In the genomic region with DNA sequence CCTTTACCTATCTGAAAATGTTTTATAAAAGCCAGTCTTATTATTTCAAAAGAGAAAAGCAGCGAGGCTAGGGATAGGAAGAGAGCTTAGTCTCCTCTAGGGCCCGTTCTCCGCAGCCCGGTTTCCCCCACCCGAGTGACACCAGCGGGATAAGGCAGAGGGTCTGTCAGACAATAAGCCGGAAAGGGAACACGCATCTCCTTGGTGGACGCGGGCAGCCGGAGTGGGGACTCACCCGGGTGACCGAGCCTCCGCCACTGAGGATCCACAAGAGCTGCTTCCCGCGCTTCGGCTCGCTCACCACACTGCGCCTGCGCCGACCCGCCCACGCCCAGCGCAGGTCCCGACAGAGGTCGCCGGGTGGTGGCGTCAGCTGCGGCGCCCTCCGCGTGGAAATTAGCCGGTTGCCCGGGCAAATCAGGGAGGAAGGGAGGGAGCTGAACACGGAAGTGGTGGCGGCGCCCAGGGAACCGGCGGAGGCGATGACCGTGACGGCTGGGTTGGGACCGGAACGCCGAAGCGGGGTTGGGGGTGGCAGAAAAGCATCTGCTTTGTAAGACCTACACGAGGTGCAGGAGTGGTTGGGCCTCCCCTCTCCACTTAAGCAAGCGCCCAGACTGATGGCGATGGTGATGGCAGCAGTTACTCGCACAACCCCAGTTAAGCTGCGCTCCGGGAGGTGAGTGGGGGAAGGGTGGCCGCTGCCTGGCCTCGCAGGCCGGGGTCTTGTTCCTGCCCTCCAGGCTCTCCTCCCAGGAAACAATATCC, we compare ENCODE assay signal across 8 cellular contexts. TPM values are rescaled to one million over a fixed set of nuclear protein-coding genes. Genes with fewer than 3 reads are reported as not detected.
DNase-seq lines count a peak whose midpoint lies in the region; ATAC-seq and TF ChIP-seq lines count a peak whose summit lies in the region.

A gene with protein sequence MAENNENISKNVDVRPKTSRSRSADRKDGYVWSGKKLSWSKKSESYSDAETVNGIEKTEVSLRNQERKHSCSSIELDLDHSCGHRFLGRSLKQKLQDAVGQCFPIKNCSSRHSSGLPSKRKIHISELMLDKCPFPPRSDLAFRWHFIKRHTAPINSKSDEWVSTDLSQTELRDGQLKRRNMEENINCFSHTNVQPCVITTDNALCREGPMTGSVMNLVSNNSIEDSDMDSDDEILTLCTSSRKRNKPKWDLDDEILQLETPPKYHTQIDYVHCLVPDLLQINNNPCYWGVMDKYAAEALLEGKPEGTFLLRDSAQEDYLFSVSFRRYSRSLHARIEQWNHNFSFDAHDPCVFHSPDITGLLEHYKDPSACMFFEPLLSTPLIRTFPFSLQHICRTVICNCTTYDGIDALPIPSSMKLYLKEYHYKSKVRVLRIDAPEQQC (plus strand): TSS at position 444 of the 768 bp plus-strand sequence. CDS start 15,806 bp downstream, outside the sequence.
A gene with protein sequence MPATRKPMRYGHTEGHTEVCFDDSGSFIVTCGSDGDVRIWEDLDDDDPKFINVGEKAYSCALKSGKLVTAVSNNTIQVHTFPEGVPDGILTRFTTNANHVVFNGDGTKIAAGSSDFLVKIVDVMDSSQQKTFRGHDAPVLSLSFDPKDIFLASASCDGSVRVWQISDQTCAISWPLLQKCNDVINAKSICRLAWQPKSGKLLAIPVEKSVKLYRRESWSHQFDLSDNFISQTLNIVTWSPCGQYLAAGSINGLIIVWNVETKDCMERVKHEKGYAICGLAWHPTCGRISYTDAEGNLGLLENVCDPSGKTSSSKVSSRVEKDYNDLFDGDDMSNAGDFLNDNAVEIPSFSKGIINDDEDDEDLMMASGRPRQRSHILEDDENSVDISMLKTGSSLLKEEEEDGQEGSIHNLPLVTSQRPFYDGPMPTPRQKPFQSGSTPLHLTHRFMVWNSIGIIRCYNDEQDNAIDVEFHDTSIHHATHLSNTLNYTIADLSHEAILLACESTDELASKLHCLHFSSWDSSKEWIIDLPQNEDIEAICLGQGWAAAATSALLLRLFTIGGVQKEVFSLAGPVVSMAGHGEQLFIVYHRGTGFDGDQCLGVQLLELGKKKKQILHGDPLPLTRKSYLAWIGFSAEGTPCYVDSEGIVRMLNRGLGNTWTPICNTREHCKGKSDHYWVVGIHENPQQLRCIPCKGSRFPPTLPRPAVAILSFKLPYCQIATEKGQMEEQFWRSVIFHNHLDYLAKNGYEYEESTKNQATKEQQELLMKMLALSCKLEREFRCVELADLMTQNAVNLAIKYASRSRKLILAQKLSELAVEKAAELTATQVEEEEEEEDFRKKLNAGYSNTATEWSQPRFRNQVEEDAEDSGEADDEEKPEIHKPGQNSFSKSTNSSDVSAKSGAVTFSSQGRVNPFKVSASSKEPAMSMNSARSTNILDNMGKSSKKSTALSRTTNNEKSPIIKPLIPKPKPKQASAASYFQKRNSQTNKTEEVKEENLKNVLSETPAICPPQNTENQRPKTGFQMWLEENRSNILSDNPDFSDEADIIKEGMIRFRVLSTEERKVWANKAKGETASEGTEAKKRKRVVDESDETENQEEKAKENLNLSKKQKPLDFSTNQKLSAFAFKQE (minus strand): TSS at position 307 of the 768 bp plus-strand sequence. CDS start 312 bp downstream, outside the sequence.

- peak within 1 kb of the TSS; percentile 98 for H2AFZ ChIP-seq in DND-41 (ENCODE audit: low read depth, low read length)

- peak; percentile 91 for ATAC-seq in DND-41 (ENCODE audit: insufficient read depth, low read depth)
- ATAC-seq in GM21737 (IDR thresholded peaks at IDR 0.05; ENCODE audit: unreplicated experiment) = peak; percentile 92

- H3K9me3 ChIP-seq in DND-41 (ENCODE audit: insufficient read depth, low read length, severe bottlenecking) (no peaks in the 10 kb centered on the region), esophagus (ENCODE audit: control insufficient read depth in 2 of 2, insufficient read depth in 1 of 2, low read depth in 1 of 2, low read length in 1 of 2) (no peaks in the 10 kb centered on the region), mucosa of stomach (ENCODE audit: control insufficient read depth, low read length) (no peaks in the 10 kb centered on the region)

- peaks cover 18% of the 10 kb centered on the region; the same call in 1 of the 2 replicates for H4K20me1 ChIP-seq in DND-41 (ENCODE audit: insufficient read depth, low read length)

- H3K4me1 Mint-ChIP-seq in activated T-cell treated with anti-CD3 and anti-CD28 coated beads, Interleukin-2, amount 50 U/mL, for 24 hours (ENCODE audit: low read depth) = peaks cover 57% of the 10 kb centered on the region

- H3K9ac ChIP-seq in DND-41 (ENCODE audit: low read depth, low read length) = peak within 1 kb of the TSS; percentile 90
- peak within 1 kb of the TSS; percentile 80 for H3K9ac ChIP-seq in mucosa of stomach (ENCODE audit: low read length)

- peak within 1 kb of the TSS; percentile 97 for H3K4me3 Mint-ChIP-seq in activated T-cell treated with anti-CD3 and anti-CD28 coated beads, Interleukin-2, amount 50 U/mL, for 24 hours

- H3K36me3 ChIP-seq in DND-41 (ENCODE audit: insufficient read depth, low read length) (peaks cover 32% of the 10 kb centered on the region), esophagus (ENCODE audit: control insufficient read depth in 2 of 2, insufficient read depth in 2 of 2, low read length in 1 of 2) (no peaks in the 10 kb centered on the region), mucosa of stomach (ENCODE audit: control insufficient read depth, insufficient read depth, low read length) (no peaks in the 10 kb centered on the region)

- DNase-seq in DND-41 (peak; percentile 96), KG1 (lab: John Stamatoyannopoulos, UW) (peak; percentile 91)
- DNase-seq in activated T-cell treated with anti-CD3 and anti-CD28 coated beads, Interleukin-2, amount 50 U/mL, for 24 hours = peak; percentile 99
- DNase-seq in stimulated activated CD8-positive, alpha-beta memory T cell treated with anti-CD3 and anti-CD28 coated beads, Interleukin-4, amount 100 ng/mL, for 48 hours = peak; percentile 99

- 0% methylated on average over 55 of the region's 55 CpGs for WGBS in esophagus, 2 donors

- H3K79me2 ChIP-seq in DND-41 (ENCODE audit: insufficient read depth, low read length) = peaks cover 95% of the 10 kb centered on the region

- TF ChIP-seq CTCF in DND-41 (IDR thresholded peaks at IDR 0.05; ENCODE audit: borderline replicate concordance, extremely low read depth, low read length, poor library complexity, severe bottlenecking) = peak; percentile 18

- H3K27me3 Mint-ChIP-seq in activated T-cell treated with anti-CD3 and anti-CD28 coated beads, Interleukin-2, amount 50 U/mL, for 24 hours = no peaks in the 10 kb centered on the region

- peaks cover 55% of the 10 kb centered on the region for H3K4me1 ChIP-seq in DND-41 (ENCODE audit: insufficient read depth, low read length)
- no peaks in the 10 kb centered on the region for H3K4me1 ChIP-seq in esophagus (ENCODE audit: control insufficient read depth in 2 of 2, insufficient read depth in 2 of 2, low read length in 1 of 2)
- H3K4me1 ChIP-seq in mucosa of stomach (ENCODE audit: control insufficient read depth, insufficient read depth, low read length) = peaks cover 16% of the 10 kb centered on the region

- H3K27ac Mint-ChIP-seq in activated T-cell treated with anti-CD3 and anti-CD28 coated beads, Interleukin-2, amount 50 U/mL, for 24 hours = peak within 1 kb of the TSS; percentile 98

- no peaks in the 10 kb centered on the region for H3K9me3 Mint-ChIP-seq in activated T-cell treated with anti-CD3 and anti-CD28 coated beads, Interleukin-2, amount 50 U/mL, for 24 hours

- peak within 1 kb of the TSS; percentile 78 for H3K4me2 ChIP-seq in DND-41 (ENCODE audit: insufficient read depth, low read length)

- H3K27me3 ChIP-seq in DND-41 (ENCODE audit: insufficient read depth, low read length, poor library complexity) (no peaks in the 10 kb centered on the region), esophagus (ENCODE audit: control insufficient read depth in 1 of 2, insufficient read depth in 2 of 2, low read length in 2 of 2) (no peaks in the 10 kb centered on the region), mucosa of stomach (ENCODE audit: control insufficient read depth, insufficient read depth, low read length) (no peaks in the 10 kb centered on the region)

- H3K27ac ChIP-seq in DND-41 (ENCODE audit: low read length) (peak within 1 kb of the TSS; percentile 93), esophagus (ENCODE audit: low read depth in 2 of 2, low read length in 1 of 2) (peak within 1 kb of the TSS; percentile 76 to 91)

- H3K36me3 Mint-ChIP-seq in activated T-cell treated with anti-CD3 and anti-CD28 coated beads, Interleukin-2, amount 50 U/mL, for 24 hours (ENCODE audit: low read depth) = peaks cover 69% of the 10 kb centered on the region

- H3K4me3 ChIP-seq in DND-41 (ENCODE audit: low read depth in 1 of 2, low read length in 2 of 2) = peak within 1 kb of the TSS; percentile 57 to 92
- H3K4me3 ChIP-seq in esophagus (ENCODE audit: low read depth in 1 of 2, low read length in 2 of 2) = peak within 1 kb of the TSS; percentile 75 to 80
- H3K4me3 ChIP-seq in mucosa of stomach (ENCODE audit: low read length) = peak within 1 kb of the TSS; percentile 81

TF ChIP-seq in PFSK-1, 5 proteins besides CTCF, POLR2A, EP300 and RAD21 (continues in another document):
- TF ChIP-seq FOXP2 (optimal IDR thresholded peaks at IDR 0.05; ENCODE audit: borderline replicate concordance, extremely low read depth, extremely low read length, insufficient read depth) = peak; percentile 63

RNA-seq across cellular contexts. Expression of the first gene that starts in this region (rescaled TPM):
- 9.0 TPM for polyA plus RNA-seq in PFSK-1 (2012; ENCODE audit: insufficient read length, low read depth)
- 1 to 10 TPM; 3.0 to 3.4 TPM for polyA plus RNA-seq in esophagus

RNA-seq across cellular contexts. Expression of the second gene that starts in this region (rescaled TPM):
- polyA plus RNA-seq in PFSK-1 (2012; ENCODE audit: insufficient read length, low read depth) = 3.5 TPM
- polyA plus RNA-seq in esophagus = 1 to 10 TPM; 2.2 to 2.5 TPM

Comparison
In these comparisons a context has a peak if more than half of its experiments do, and no peak if none do; other contexts are left out.
1. Peak in every context shown above with its lines: DNase-seq, ATAC-seq, H3K4me3 ChIP-seq and H3K27ac ChIP-seq.